In genomic region chr1:230120949-230121381, GRCh38 we compare ENCODE assay signal across 8 cellular contexts. TPM values are rescaled to one million over a fixed set of nuclear protein-coding genes. Genes with fewer than 3 reads are reported as not detected.
DNase-seq lines count a peak whose midpoint lies in the region; ATAC-seq and TF ChIP-seq lines count a peak whose summit lies in the region.

No MANE protein-coding gene starts in this region.

- no peak for ATAC-seq in stimulated activated memory B cell treated with anti-CD40 and anti-IgM and Interleukin-4, amounts not matched to agents 10 μg/mL and 1 μg/mL and 100 μg/mL, for 72 hours
- no peak for ATAC-seq in GM21825 (IDR thresholded peaks at IDR 0.05; ENCODE audit: unreplicated experiment)

- H3K27ac Mint-ChIP-seq in stimulated activated memory B cell treated with anti-CD40 and anti-IgM and Interleukin-4, amounts not matched to agents 10 μg/mL and 1 μg/mL and 100 μg/mL, for 72 hours, result peak overlapping the region; percentile 97

- DNase-seq in DMS 273 (lab: John Stamatoyannopoulos, UW; ENCODE audit: unreplicated experiment), result peak; percentile 51
- no peak for DNase-seq in DMS 273 treated with DMSO at 0.1 percent for 48 hours (lab: John Stamatoyannopoulos, UW)
- no peak for DNase-seq in esophagus squamous epithelium (lab: John Stamatoyannopoulos, UW)
- DNase-seq in middle frontal gyrus (ENCODE audit: extremely low spot score, low spot score), result no peak
- no peak for DNase-seq in 8988T

- 66 to 77% methylated on average over 9 of the region's 9 CpGs for WGBS in esophagus squamous epithelium, 2 donors

- intact Hi-C loops in esophagus squamous epithelium (cut with DNase I), result no loop called here

- peak overlapping the region; percentile 15 for H3K4me2 ChIP-seq in OCI-LY3 (ENCODE audit: low read length)

- no peak overlapping the region for H3K4me3 Mint-ChIP-seq in stimulated activated memory B cell treated with anti-CD40 and anti-IgM and Interleukin-4, amounts not matched to agents 10 μg/mL and 1 μg/mL and 100 μg/mL, for 72 hours

- no peaks in the 10 kb centered on the region for H3K9me3 Mint-ChIP-seq in stimulated activated memory B cell treated with anti-CD40 and anti-IgM and Interleukin-4, amounts not matched to agents 10 μg/mL and 1 μg/mL and 100 μg/mL, for 72 hours

- no peak overlapping the region for H3K9ac ChIP-seq in OCI-LY3 (ENCODE audit: low read length)

- TF ChIP-seq CTCF in OCI-LY3 (IDR thresholded peaks at IDR 0.05; ENCODE audit: low read depth, low read length) (peak; percentile 61), esophagus squamous epithelium (IDR thresholded peaks at IDR 0.05) (peak; percentile 34 to 61 (median 52))

- H2AFZ ChIP-seq in OCI-LY3 (ENCODE audit: low read depth, low read length), result no peak overlapping the region

- H3K27ac ChIP-seq in OCI-LY3 (ENCODE audit: low read length), result no peak overlapping the region
- H3K27ac ChIP-seq in esophagus squamous epithelium, result no peak overlapping the region

- peaks cover 54% of the 10 kb centered on the region for H3K4me1 ChIP-seq in OCI-LY3 (ENCODE audit: low read length)
- peaks cover 0 to 59% (median 10%) of the 10 kb centered on the region in 3 donors for H3K4me1 ChIP-seq in esophagus squamous epithelium

- peaks cover 87% of the 10 kb centered on the region for H3K4me1 Mint-ChIP-seq in stimulated activated memory B cell treated with anti-CD40 and anti-IgM and Interleukin-4, amounts not matched to agents 10 μg/mL and 1 μg/mL and 100 μg/mL, for 72 hours

- H3K27me3 ChIP-seq in OCI-LY3 (ENCODE audit: low read depth, low read length) (no peaks in the 10 kb centered on the region), esophagus squamous epithelium (no peaks in the 10 kb centered on the region)

- no peaks in the 10 kb centered on the region for H3K27me3 Mint-ChIP-seq in stimulated activated memory B cell treated with anti-CD40 and anti-IgM and Interleukin-4, amounts not matched to agents 10 μg/mL and 1 μg/mL and 100 μg/mL, for 72 hours

- TF ChIP-seq POLR2A in esophagus squamous epithelium (IDR thresholded peaks at IDR 0.05), result no peak

- H4K20me1 ChIP-seq in OCI-LY3 (ENCODE audit: insufficient read depth, low read length), result peaks cover 12% of the 10 kb centered on the region; the same call in 1 of the 2 replicates

- H3K36me3 ChIP-seq in OCI-LY3 (replicated peaks; ENCODE audit: low read depth, low read length) (peaks cover 5% of the 10 kb centered on the region), esophagus squamous epithelium (peaks cover 0 to 18% (median 0%) of the 10 kb centered on the region in 3 donors)

- no peak overlapping the region for H3K4me3 ChIP-seq in OCI-LY3 (ENCODE audit: low read length)
- no peak overlapping the region for H3K4me3 ChIP-seq in esophagus squamous epithelium

- no peaks in the 10 kb centered on the region; the same call in 1 of the 2 replicates for H3K9me3 ChIP-seq in OCI-LY3 (ENCODE audit: insufficient read depth, low read length)
- H3K9me3 ChIP-seq in esophagus squamous epithelium, result no peaks in the 10 kb centered on the region

- H3K36me3 Mint-ChIP-seq in stimulated activated memory B cell treated with anti-CD40 and anti-IgM and Interleukin-4, amounts not matched to agents 10 μg/mL and 1 μg/mL and 100 μg/mL, for 72 hours, result peaks cover 18% of the 10 kb centered on the region

- H3K79me2 ChIP-seq in OCI-LY3 (ENCODE audit: low read length), result peaks cover 69% of the 10 kb centered on the region

RNA-seq across cellular contexts. Expression of gene GALNT2, which starts 53.9 kb away (rescaled TPM):
- 10 to 100 TPM; 25.8 to 36.2 (median 31.0) TPM for total RNA-seq in esophagus squamous epithelium
